In the genomic region with DNA sequence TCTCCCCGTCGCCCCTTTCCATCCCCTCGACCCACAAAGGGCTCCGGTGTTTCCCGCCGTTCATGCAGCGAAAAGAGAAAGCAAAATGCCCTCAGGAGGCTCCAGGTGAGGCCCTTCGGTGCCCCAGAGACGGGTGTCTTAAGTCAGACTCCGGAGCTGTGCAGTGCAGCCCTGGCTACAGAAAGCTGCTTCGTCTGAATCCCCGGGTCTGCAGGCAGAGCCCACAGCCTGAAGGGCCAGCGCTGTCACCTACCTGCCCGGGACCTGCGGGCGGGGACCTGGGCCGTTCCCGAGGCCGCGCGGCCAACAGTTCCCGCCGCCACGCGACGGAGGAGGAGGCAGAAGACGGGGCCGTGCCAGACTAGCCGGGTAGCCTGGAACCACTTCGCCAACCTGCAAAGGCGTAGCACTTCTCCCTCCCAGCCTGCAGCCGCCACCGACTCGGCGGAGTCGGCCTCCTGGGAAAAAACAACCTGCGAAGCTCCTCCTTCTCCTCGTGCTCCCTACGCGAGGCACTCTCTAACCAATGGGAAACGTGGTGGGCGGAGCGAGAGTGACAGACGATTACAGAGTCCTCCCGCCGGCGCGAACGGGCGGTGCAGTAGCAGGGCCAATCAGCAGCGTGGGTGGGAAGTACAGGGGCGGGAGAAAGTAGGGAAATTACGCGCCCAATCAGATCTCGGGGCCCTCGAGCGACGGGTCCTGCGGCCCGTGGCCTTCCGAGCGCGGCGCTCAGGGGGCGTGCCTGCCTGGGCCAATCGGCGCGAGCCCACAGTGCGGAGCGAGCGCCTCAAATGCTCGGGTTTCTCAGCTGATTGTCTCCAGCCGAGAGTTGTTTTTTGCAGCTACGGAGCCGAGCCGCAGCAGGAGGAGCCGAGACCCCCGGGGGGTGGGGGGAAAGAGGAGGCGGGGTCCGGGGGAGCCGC, we compare ENCODE assay signal across 8 cellular contexts.
DNase-seq lines count a peak whose midpoint lies in the region; ATAC-seq and TF ChIP-seq lines count a peak whose summit lies in the region.

TSS of gene GPR137C (plus strand) at position 774 of the 926 bp plus-strand sequence. CDS start 312 bp downstream, outside the sequence.
TSS of gene TXNDC16 (minus strand) at position 443 of the 926 bp plus-strand sequence. CDS start 8,948 bp downstream, outside the sequence.

- TF ChIP-seq CTCF in C4-2B (conservative IDR thresholded peaks at IDR 0.05): no peak

- H3K27ac ChIP-seq in C4-2B: peak within 1 kb of the TSS; percentile 74

- ATAC-seq in GM19372 (IDR thresholded peaks at IDR 0.05; ENCODE audit: low read depth, unreplicated experiment): peak; percentile 90
- peak; percentile 91 for ATAC-seq in HG03521 (IDR thresholded peaks at IDR 0.05; ENCODE audit: unreplicated experiment)

- DNase-seq in NCI-H69 (lab: John Stamatoyannopoulos, UW) (peak; percentile 100), dedifferentiated amniotic fluid mesenchymal stem cell (ENCODE audit: extremely low spot score) (peak; percentile 100), left kidney (ENCODE audit: low read depth, low spot score) (peak; percentile 100)
- peak; percentile 99 for DNase-seq in activated CD4-positive, alpha-beta T cell treated with anti-CD3 and anti-CD28 coated beads, Interleukin-2, amount 50 U/mL, for 1 hour
- DNase-seq in stimulated activated CD4-positive, alpha-beta T cell treated with anti-CD3 and anti-CD28 coated beads, Interleukin-1b, Interleukin-23, amount 100 ng/mL, for 48 hours: peak; percentile 100

Comparison
In these comparisons a context has a peak if more than half of its experiments do, and no peak if none do; other contexts are left out.
1. Peak in every context shown above with its lines: DNase-seq, ATAC-seq and H3K27ac ChIP-seq.